9 cellular contexts compared by ENCODE assay signal in the genomic region with DNA sequence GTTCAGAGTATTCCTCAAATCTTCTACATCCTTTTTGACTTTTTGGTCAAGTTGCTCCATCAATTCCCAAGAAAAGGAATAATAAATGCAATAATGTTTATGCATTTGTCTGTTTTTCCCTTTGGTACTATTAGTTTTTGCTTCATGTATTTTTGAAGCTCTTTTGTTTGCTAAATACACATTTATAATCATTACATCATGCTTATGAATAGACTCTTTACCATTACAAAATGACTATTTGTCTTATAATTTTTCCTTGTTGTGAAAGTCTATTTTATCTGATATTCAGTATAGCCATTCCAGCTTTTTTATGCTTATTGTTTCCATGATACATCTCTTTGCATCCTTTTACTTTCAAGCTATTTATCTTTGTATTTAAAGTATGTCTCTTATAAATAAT. TPM values are rescaled to one million over a fixed set of nuclear protein-coding genes. Genes with fewer than 3 reads are reported as not detected.
"Had no signal": no experiment of that assay in that cellular context is flagged by ENCODE, and none has a peak within 500 bp of the region (broad histone marks: within the 10 kb centered on the region; RNA-seq: fewer than 3 reads in every experiment).

No MANE protein-coding gene starts in this region.

- H3K27ac Mint-ChIP-seq: HFFc6 had no signal

- DNase-seq: GM23248, GOT3, H9, HCEC 1CT, HFFc6, IMR-90, KG1 had no signal

- H3K4me3 ChIP-seq: GM23248, K562 had no signal

- H3K27ac ChIP-seq: GM23248, HL-60 had no signal

- H3K4me3 Mint-ChIP-seq: H9, HFFc6 had no signal

- FAIRE-seq: K562 had no signal

- ATAC-seq: K562 had no signal

- H3K4me1 Mint-ChIP-seq: H9 had no signal

- H3K9me3 Mint-ChIP-seq: H9, HFFc6 had no signal

RNA-seq across cellular contexts. Expression of a gene that starts 41.2 kb away (rescaled TPM):
- total RNA-seq: K562 had no signal
